8 cellular contexts compared by ENCODE assay signal in the genomic region with DNA sequence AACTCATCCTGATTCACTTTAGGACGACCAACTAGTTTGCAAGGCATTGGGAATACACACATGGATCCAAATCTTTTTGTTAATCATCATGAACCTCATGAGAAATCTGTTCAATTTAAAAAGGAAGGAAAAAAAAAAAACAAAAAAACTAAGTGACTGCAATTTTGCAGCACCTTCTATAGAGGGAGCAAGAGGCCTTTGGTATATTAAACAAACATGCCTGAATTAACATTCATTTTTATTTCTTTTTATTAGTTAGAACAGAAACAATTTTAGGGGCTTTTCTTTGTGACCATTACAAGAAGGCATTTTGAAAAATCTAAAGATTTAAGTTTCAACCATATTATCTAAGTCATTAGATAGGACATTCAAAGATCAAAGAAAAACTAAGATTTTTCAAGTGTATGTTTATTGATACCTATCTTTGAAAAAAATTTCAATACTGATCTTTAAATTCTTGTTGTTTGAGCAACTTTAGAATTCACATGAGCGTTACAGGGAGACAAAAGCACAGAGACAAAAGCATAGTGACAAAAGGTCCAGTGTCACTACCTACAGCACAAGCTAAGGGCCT.
A peak's percentile ranks its signal among the peaks of the same experiment; 100 is the strongest.
DNase-seq lines count a peak whose midpoint lies in the region; ATAC-seq and TF ChIP-seq lines count a peak whose summit lies in the region.

No MANE protein-coding gene starts in this region.

- TF ChIP-seq CTCF in GM10266 (IDR thresholded peaks at IDR 0.05; ENCODE audit: control insufficient read depth, insufficient read depth, low read depth, missing control alignments) (peak; percentile 55), OCI-LY7 (conservative IDR thresholded peaks at IDR 0.05; ENCODE audit: low read length) (peak; percentile 98), epithelial cell of proximal tubule (conservative IDR thresholded peaks at IDR 0.05; ENCODE audit: low read depth, low read length) (peak; percentile 74), parathyroid adenoma (IDR thresholded peaks at IDR 0.05) (peak; percentile 77)

- no peaks in the 10 kb centered on the region for H4K20me1 ChIP-seq in OCI-LY7 (ENCODE audit: insufficient read depth, low read length)

- H3K27me3 ChIP-seq in parathyroid adenoma (ENCODE audit: control insufficient read depth, insufficient read depth, low read length) = no peaks in the 10 kb centered on the region

- H3K4me2 ChIP-seq in OCI-LY7 (ENCODE audit: low read length) (no peak overlapping the region), parathyroid adenoma (ENCODE audit: low read length) (no peak overlapping the region)

- H3K4me1 ChIP-seq in OCI-LY7 (ENCODE audit: insufficient read depth, low read length, poor library complexity, severe bottlenecking) (no peaks in the 10 kb centered on the region), parathyroid adenoma (no peaks in the 10 kb centered on the region)

- CTCF ChIA-PET in OCI-LY7 (lab: Charles Lee; ENCODE audit: unreplicated experiment) = interaction anchor here (0.5 kb wide), 1 partner anchor 185 kb away, joined by 3 read pairs; no protein-coding TSS in a partner anchor

- POLR2A ChIA-PET in OCI-LY7 (lab: Charles Lee) = no interaction called here

- H3K36me3 ChIP-seq in OCI-LY7 (ENCODE audit: insufficient read depth, low read length) = peaks cover 3% of the 10 kb centered on the region; the same call in 1 of the 2 replicates
- no peaks in the 10 kb centered on the region for H3K36me3 ChIP-seq in parathyroid adenoma (ENCODE audit: control insufficient read depth, insufficient read depth, low read length)

- intact Hi-C loops in OCI-LY7 (cut with micrococcal nuclease; ENCODE audit: unreplicated experiment) = loop anchor here (2.0 to 5.0 kb wide), 3 partner anchors 180 to 921 kb away; no protein-coding TSS in a partner anchor

- BruUV-seq in OCI-LY7 (replicated peaks; lab: Mats Ljungman, UMichigan) = no TSS peak

- no peak overlapping the region for H3K9ac ChIP-seq in parathyroid adenoma

- H2AFZ ChIP-seq in OCI-LY7 (ENCODE audit: low read length) = no peak overlapping the region
- H2AFZ ChIP-seq in parathyroid adenoma = no peak overlapping the region

- H3K9me2 ChIP-seq in OCI-LY7 (ENCODE audit: insufficient read depth, low read length) = no peaks in the 10 kb centered on the region

- DNase-seq in AG08395 (ENCODE audit: low spot score) (peak; percentile 54), GM10266 (ENCODE audit: extremely low spot score) (peak; percentile 6), OCI-LY7 (ENCODE audit: low spot score) (peak; percentile 46), epithelial cell of proximal tubule (ENCODE audit: low read depth) (peak; percentile 2)
- DNase-seq in activated CD4-positive, CD25-positive, alpha-beta regulatory T cell treated with anti-CD3 and anti-CD28 coated beads, Interleukin-2, amount 50 U/mL, for 72 hours = no peak

- ATAC-seq in GM18873 (IDR thresholded peaks at IDR 0.05; ENCODE audit: low FRiP score, unreplicated experiment) (no peak), HG02571 (IDR thresholded peaks at IDR 0.05; ENCODE audit: unreplicated experiment) (no peak)

- H3K27ac ChIP-seq in OCI-LY7 (ENCODE audit: low read depth, low read length, poor library complexity, severe bottlenecking) = no peak overlapping the region
- no peak overlapping the region for H3K27ac ChIP-seq in parathyroid adenoma

- H3K9me3 ChIP-seq in OCI-LY7 (ENCODE audit: low read length) (no peaks in the 10 kb centered on the region), parathyroid adenoma (ENCODE audit: control insufficient read depth, low read length) (no peaks in the 10 kb centered on the region)

- no peak overlapping the region for H3K4me3 ChIP-seq in OCI-LY7 (ENCODE audit: low read depth, low read length, poor library complexity, severe bottlenecking)
- no peak overlapping the region for H3K4me3 ChIP-seq in epithelial cell of proximal tubule (ENCODE audit: low read depth, low read length)
- H3K4me3 ChIP-seq in parathyroid adenoma (ENCODE audit: low read depth, low read length) = no peak overlapping the region

- H3K79me2 ChIP-seq in OCI-LY7 (ENCODE audit: insufficient read depth, low read depth, low read length) (no peaks in the 10 kb centered on the region), parathyroid adenoma (no peaks in the 10 kb centered on the region)
